ENCODE assay signal across 8 cellular contexts in the genomic region with DNA sequence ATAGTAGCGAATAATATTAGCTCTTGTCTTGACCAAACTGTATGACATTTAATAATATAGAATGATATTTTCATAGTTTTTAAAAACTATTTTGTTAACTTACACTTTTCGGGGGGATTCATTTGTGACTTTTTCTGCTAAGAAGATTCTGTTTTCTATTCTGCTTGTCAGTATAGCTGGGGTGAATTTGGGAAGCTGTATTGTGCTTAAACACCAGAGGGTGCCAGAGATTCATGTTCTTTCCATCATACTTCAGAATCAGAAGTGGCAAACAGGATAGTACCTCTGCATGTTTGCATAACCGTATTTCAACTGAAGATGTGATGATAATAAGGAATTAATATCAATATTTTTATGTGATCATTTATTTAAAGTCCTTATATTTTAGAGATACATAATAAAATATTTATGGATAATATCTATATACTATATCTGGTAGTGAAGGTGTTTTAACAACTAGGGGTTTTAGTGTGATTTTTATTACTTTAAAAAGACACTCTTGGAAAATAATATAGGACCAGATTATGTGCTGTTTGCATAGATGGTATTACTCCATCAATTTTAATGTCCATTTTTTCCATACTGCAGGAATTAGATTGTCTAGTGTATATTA.
DNase-seq lines count a peak whose midpoint lies in the region; ATAC-seq and TF ChIP-seq lines count a peak whose summit lies in the region.

No MANE protein-coding gene starts in this region.

- no peak overlapping the region for H3K18ac ChIP-seq in trophoblast cell (ENCODE audit: low read length)

- intact Hi-C loops in posterior vena cava (cut with DNase I), result no loop called here

- no peaks in the 10 kb centered on the region for H3K79me1 ChIP-seq in trophoblast cell (ENCODE audit: low read length)

- TF ChIP-seq EP300 in SK-N-SH (IDR thresholded peaks at IDR 0.05; ENCODE audit: borderline replicate concordance in 1 of 2, low read depth in 1 of 2, low read length in 1 of 2), result no peak

- H2AK5ac ChIP-seq in trophoblast cell (ENCODE audit: low read length), result no peak overlapping the region

- TF ChIP-seq RAD21 in SK-N-SH (IDR thresholded peaks at IDR 0.05; ENCODE audit: low read length), result peak; percentile 92

- H3K27ac ChIP-seq in MM.1S (ENCODE audit: low read length), result no peak overlapping the region
- H3K27ac ChIP-seq in SK-N-SH (ENCODE audit: low read depth in 2 of 2, low read length in 1 of 2), result no peak overlapping the region
- H3K27ac ChIP-seq in trophoblast cell (ENCODE audit: low read depth, low read length), result no peak overlapping the region

- H3F3A ChIP-seq in MM.1S (ENCODE audit: insufficient read depth, low read length), result 0 out of 2 replicates have a peak, but pooled peaks cover 3% of the 10 kb centered on the region
- H3F3A ChIP-seq in SK-N-SH (replicated peaks; ENCODE audit: insufficient read depth), result peaks cover 3% of the 10 kb centered on the region

- H4K12ac ChIP-seq in trophoblast cell (ENCODE audit: low read depth, low read length), result no peak overlapping the region

- no peak overlapping the region for H2BK5ac ChIP-seq in trophoblast cell (ENCODE audit: low read depth, low read length, poor library complexity)

- H3K36me3 ChIP-seq in MM.1S (replicated peaks; ENCODE audit: insufficient read depth, low read length) (no peaks in the 10 kb centered on the region), SK-N-SH (replicated peaks in 1 of 2; ENCODE audit: control insufficient read depth in 1 of 2, insufficient read depth in 2 of 2, low read length in 1 of 2) (no peaks in the 10 kb centered on the region), trophoblast cell (ENCODE audit: control insufficient read depth in 1 of 2, insufficient read depth in 2 of 2, low read length in 2 of 2) (no peaks in the 10 kb centered on the region)

- POLR2A ChIA-PET in SK-N-SH (lab: Yijun Ruan, JAX), result no interaction called here

- CTCF ChIA-PET in SK-N-SH (lab: Yijun Ruan, JAX), result interaction anchor here (0.6 to 3.8 kb wide), 24 partner anchors 12 to 1049 kb away, joined by 3 to 19 read pairs (median 4); partner anchors contain the start of gene KCTD1

- DNase-seq in EH (ENCODE audit: low read depth) (peak; percentile 59), MM.1S (peak; percentile 56), SK-N-SH (peak; percentile 54), fibroblast of peridontal ligament (ENCODE audit: extremely low read depth) (peak; percentile 82), trophoblast cell (peak; percentile 15 to 70), posterior vena cava (ENCODE audit: low spot score) (no peak)

- H3K79me2 ChIP-seq in MM.1S (ENCODE audit: low read length) (no peaks in the 10 kb centered on the region), SK-N-SH (ENCODE audit: insufficient read depth) (no peaks in the 10 kb centered on the region), trophoblast cell (ENCODE audit: control insufficient read depth, insufficient read depth, low read length, poor library complexity) (no peaks in the 10 kb centered on the region)

- peak; percentile 84 for ATAC-seq in GM21619 (IDR thresholded peaks at IDR 0.05; ENCODE audit: unreplicated experiment)
- ATAC-seq in HG03571 (IDR thresholded peaks at IDR 0.05; ENCODE audit: unreplicated experiment), result no peak

- H3K9me3 ChIP-seq in MM.1S (replicated peaks; ENCODE audit: insufficient read depth, low read length) (no peaks in the 10 kb centered on the region), SK-N-SH (no peaks in the 10 kb centered on the region), trophoblast cell (ENCODE audit: insufficient read depth, low read depth, low read length) (no peaks in the 10 kb centered on the region)

- no peak overlapping the region for H3K14ac ChIP-seq in trophoblast cell (ENCODE audit: low read length)

- no peak overlapping the region for H4K91ac ChIP-seq in trophoblast cell (ENCODE audit: low read depth, low read length)

- no peak overlapping the region for H3K23ac ChIP-seq in trophoblast cell (ENCODE audit: low read length)

- no peak overlapping the region for H4K8ac ChIP-seq in trophoblast cell (ENCODE audit: low read depth, low read length)

- no peak overlapping the region for H3K4me3 ChIP-seq in MM.1S (ENCODE audit: low read length)
- H3K4me3 ChIP-seq in SK-N-SH (ENCODE audit: low read depth in 2 of 2, low read length in 1 of 2), result no peak overlapping the region; a peak in 1 of 4 replicates
- no peak overlapping the region for H3K4me3 ChIP-seq in trophoblast cell (ENCODE audit: low read depth, low read length)

- 33% methylated on average over 3 of the region's 3 CpGs for WGBS in SK-N-SH (ENCODE audit: low lambda C conversion rate)
- no CpG with 5 or more reads among the region's 3 CpGs for WGBS in trophoblast cell (ENCODE audit: extremely low coverage, insufficient coverage, insufficient read length)

- no peaks in the 10 kb centered on the region for H3K4me1 ChIP-seq in MM.1S (ENCODE audit: low read length)
- peaks cover 0 to 2% of the 10 kb centered on the region in 2 experiments; a peak in 1 of 4 replicates for H3K4me1 ChIP-seq in SK-N-SH (ENCODE audit: control insufficient read depth in 1 of 2, insufficient read depth in 2 of 2, low read depth in 1 of 2, low read length in 1 of 2)
- H3K4me1 ChIP-seq in trophoblast cell (ENCODE audit: control insufficient read depth in 1 of 2, insufficient read depth in 2 of 2, low read length in 2 of 2), result no peaks in the 10 kb centered on the region

- no peak overlapping the region for H2BK120ac ChIP-seq in trophoblast cell (ENCODE audit: insufficient read depth, low read length, poor library complexity)

- no peaks in the 10 kb centered on the region for H3K27me3 ChIP-seq in MM.1S (replicated peaks; ENCODE audit: insufficient read depth, low read length)
- H3K27me3 ChIP-seq in SK-N-SH (ENCODE audit: insufficient read depth), result no peaks in the 10 kb centered on the region
- H3K27me3 ChIP-seq in trophoblast cell (ENCODE audit: insufficient read depth, low read length), result no peaks in the 10 kb centered on the region

- no peak overlapping the region for H3K4ac ChIP-seq in trophoblast cell (ENCODE audit: low read depth, low read length)

- no peak overlapping the region for H3K4me2 ChIP-seq in MM.1S (ENCODE audit: low read depth, low read length)
- H3K4me2 ChIP-seq in SK-N-SH, result no peak overlapping the region
- H3K4me2 ChIP-seq in trophoblast cell (ENCODE audit: low read length), result no peak overlapping the region

- TF ChIP-seq CTCF in MM.1S (IDR thresholded peaks at IDR 0.05; ENCODE audit: low read length), result peak; percentile 65
- TF ChIP-seq CTCF in SK-N-SH (IDR thresholded peaks at IDR 0.05), result peak; percentile 83

- H3K9me2 ChIP-seq in MM.1S (replicated peaks; ENCODE audit: insufficient read depth, low read length), result no peaks in the 10 kb centered on the region
- H3K9me2 ChIP-seq in SK-N-SH, result no peaks in the 10 kb centered on the region

- H3K9ac ChIP-seq in MM.1S (ENCODE audit: low read length) (no peak overlapping the region), SK-N-SH (no peak overlapping the region), trophoblast cell (ENCODE audit: low read length) (no peak overlapping the region)

- H2AFZ ChIP-seq in MM.1S (ENCODE audit: low read length) (no peak overlapping the region), SK-N-SH (ENCODE audit: low read depth) (no peak overlapping the region), trophoblast cell (ENCODE audit: insufficient read depth, low read length, poor library complexity) (no peak overlapping the region)

- no peaks in the 10 kb centered on the region for H4K20me1 ChIP-seq in MM.1S (ENCODE audit: insufficient read depth, low read length)
- no peaks in the 10 kb centered on the region for H4K20me1 ChIP-seq in SK-N-SH (ENCODE audit: insufficient read depth)

- H2BK12ac ChIP-seq in trophoblast cell (ENCODE audit: low read length), result no peak overlapping the region

TF ChIP-seq in SK-N-SH, 30 proteins besides CTCF, POLR2A, EP300 and RAD21:
- TF ChIP-seq SMC3 (IDR thresholded peaks at IDR 0.05; ENCODE audit: low read depth, low read length) (peak; percentile 87), FOSL2 (IDR thresholded peaks at IDR 0.05; ENCODE audit: borderline replicate concordance, low read depth) (no peak), JUND (IDR thresholded peaks at IDR 0.05) (no peak), PBX3 (IDR thresholded peaks at IDR 0.05) (no peak), RCOR1 (IDR thresholded peaks at IDR 0.05; ENCODE audit: low read length) (no peak), TAF1 (IDR thresholded peaks at IDR 0.05; ENCODE audit: borderline replicate concordance, low read depth, low read length) (no peak), FOXJ3 (CRISPR knock-in tag; IDR thresholded peaks at IDR 0.05) (no peak)
- TF ChIP-seq, protein P1, sequence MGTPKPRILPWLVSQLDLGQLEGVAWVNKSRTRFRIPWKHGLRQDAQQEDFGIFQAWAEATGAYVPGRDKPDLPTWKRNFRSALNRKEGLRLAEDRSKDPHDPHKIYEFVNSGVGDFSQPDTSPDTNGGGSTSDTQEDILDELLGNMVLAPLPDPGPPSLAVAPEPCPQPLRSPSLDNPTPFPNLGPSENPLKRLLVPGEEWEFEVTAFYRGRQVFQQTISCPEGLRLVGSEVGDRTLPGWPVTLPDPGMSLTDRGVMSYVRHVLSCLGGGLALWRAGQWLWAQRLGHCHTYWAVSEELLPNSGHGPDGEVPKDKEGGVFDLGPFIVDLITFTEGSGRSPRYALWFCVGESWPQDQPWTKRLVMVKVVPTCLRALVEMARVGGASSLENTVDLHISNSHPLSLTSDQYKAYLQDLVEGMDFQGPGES (IDR thresholded peaks at IDR 0.05; ENCODE audit: low read depth, low read length), result no peak
